Comparison of ENCODE assay signal across 10 cellular contexts in genomic region chr4:108170729-108171540, GRCh38. TPM values are rescaled to one million over a fixed set of nuclear protein-coding genes. Genes with fewer than 3 reads are reported as not detected.
DNase-seq lines count a peak whose midpoint lies in the region; ATAC-seq and TF ChIP-seq lines count a peak whose summit lies in the region.
"Had no signal": no experiment of that assay in that cellular context is flagged by ENCODE, and none has a peak within 500 bp of the region (broad histone marks: within the 10 kb centered on the region; RNA-seq: fewer than 3 reads in every experiment).

No MANE protein-coding gene starts in this region.

- H3K27me3 Mint-ChIP-seq in neural crest cell (ENCODE audit: low read depth), result peaks cover 65% of the 10 kb centered on the region

- H2AFZ ChIP-seq in OCI-LY3 (ENCODE audit: low read depth, low read length), result peak overlapping the region; percentile 26; the same call in 1 of the 2 replicates
- H2AFZ ChIP-seq: parathyroid adenoma had no signal

- peak overlapping the region; percentile 4; the same call in 1 of the 2 replicates for H3K9ac ChIP-seq in OCI-LY3 (ENCODE audit: low read length)
- H3K9ac ChIP-seq: parathyroid adenoma had no signal

- intact Hi-C loops in dorsolateral prefrontal cortex (cut with DNase I), result no loop called here
- intact Hi-C loops in uterus (cut with DNase I; ENCODE audit: low total_unique reads), result no loop called here

- no peak for TF ChIP-seq CTCF in GM13977 (IDR thresholded peaks at IDR 0.05; ENCODE audit: extremely low read depth, insufficient read depth, missing control alignments)
- no peak for TF ChIP-seq CTCF in OCI-LY3 (IDR thresholded peaks at IDR 0.05; ENCODE audit: low read depth, low read length)
- TF ChIP-seq CTCF in dorsolateral prefrontal cortex (IDR thresholded peaks at IDR 0.05 in 54 of 56, conservative IDR thresholded peaks at IDR 0.05 in 2 of 56; ENCODE audit: low read depth in 1 of 56, partially characterized antibody in 56 of 56), result no peak
- TF ChIP-seq CTCF in neural crest cell (conservative IDR thresholded peaks at IDR 0.05), result no peak
- no peak for TF ChIP-seq CTCF in uterus (IDR thresholded peaks at IDR 0.05)

- H3K4me1 ChIP-seq in OCI-LY3 (ENCODE audit: low read length), result peaks cover 39% of the 10 kb centered on the region
- no peaks in the 10 kb centered on the region for H3K4me1 ChIP-seq in uterus
- H3K4me1 ChIP-seq: colonic mucosa, parathyroid adenoma had no signal

- no peak for ATAC-seq in GM21360 (IDR thresholded peaks at IDR 0.05; ENCODE audit: unreplicated experiment)

- H3K27me3 ChIP-seq in OCI-LY3 (ENCODE audit: low read depth, low read length) (peaks cover 34% of the 10 kb centered on the region), dorsolateral prefrontal cortex (peaks cover under 1 to 97% (median 78%) of the 10 kb centered on the region in 45 donors), uterus (peaks cover 14 to 38% of the 10 kb centered on the region in 2 donors)

- H3K79me2 ChIP-seq in OCI-LY3 (ENCODE audit: low read length), result peaks cover 18% of the 10 kb centered on the region
- H3K79me2 ChIP-seq: parathyroid adenoma had no signal

- no peaks in the 10 kb centered on the region for H3K36me3 Mint-ChIP-seq in neural crest cell (ENCODE audit: low read depth)

- TF ChIP-seq POLR2A in uterus (IDR thresholded peaks at IDR 0.05), result no peak

- H3K27ac Mint-ChIP-seq in neural crest cell (ENCODE audit: unreplicated experiment), result peak overlapping the region; percentile 86

- no peaks in the 10 kb centered on the region for H3K9me3 Mint-ChIP-seq in neural crest cell

- peaks cover 56% of the 10 kb centered on the region for H3K4me1 Mint-ChIP-seq in neural crest cell

- no peaks in the 10 kb centered on the region for H3K9me3 ChIP-seq in OCI-LY3 (ENCODE audit: insufficient read depth, low read length)
- no peaks in the 10 kb centered on the region for H3K9me3 ChIP-seq in uterus
- H3K9me3 ChIP-seq: colonic mucosa had no signal

- in situ Hi-C loops in GM13977 (cut with MboI; ENCODE audit: low pct_unique_long_range_greater_than_20kb, low sequenced_read_pairs, unreplicated experiment), result no loop called here

- H3K4me3 ChIP-seq in OCI-LY3 (ENCODE audit: low read length), result peak overlapping the region; percentile 85
- peak overlapping the region in 37 of 59 donors; percentile 1 to 77 (median 60) for H3K4me3 ChIP-seq in dorsolateral prefrontal cortex
- no peak overlapping the region for H3K4me3 ChIP-seq in uterus
- H3K4me3 ChIP-seq: colonic mucosa had no signal

- H3K36me3 ChIP-seq in OCI-LY3 (replicated peaks; ENCODE audit: low read depth, low read length) (no peaks in the 10 kb centered on the region), uterus (no peaks in the 10 kb centered on the region)
- H3K36me3 ChIP-seq: colonic mucosa had no signal

- peak overlapping the region; percentile 95 for H3K4me3 Mint-ChIP-seq in neural crest cell

- H4K20me1 ChIP-seq in OCI-LY3 (ENCODE audit: insufficient read depth, low read length), result no peaks in the 10 kb centered on the region

- H3K4me2 ChIP-seq in OCI-LY3 (ENCODE audit: low read length), result peak overlapping the region; percentile 81

- DNase-seq in GM13977 (ENCODE audit: low spot score) (peak; percentile 36), dorsolateral prefrontal cortex (no peak), neural crest cell (ENCODE audit: low read depth, low spot score) (no peak), uterus (no peak), NCI-H748 (lab: John Stamatoyannopoulos, UW; ENCODE audit: unreplicated experiment) (no peak)
- DNase-seq: colonic mucosa, NCI-H1048 had no signal

- no peak overlapping the region for H3K27ac ChIP-seq in OCI-LY3 (ENCODE audit: low read length)
- peak overlapping the region in 38 of 59 donors; percentile 13 to 91 (median 78) for H3K27ac ChIP-seq in dorsolateral prefrontal cortex
- no peak overlapping the region for H3K27ac ChIP-seq in uterus
- H3K27ac ChIP-seq: colonic mucosa, parathyroid adenoma had no signal

RNA-seq across cellular contexts. Expression of gene LEF1, which starts 2.2 kb away (rescaled TPM):
- 10 to 100 TPM in 64 of 120 experiments, 1 to 10 TPM in 56; 3.3 to 28.2 (median 10.4) TPM for total RNA-seq in dorsolateral prefrontal cortex
- total RNA-seq in neural crest cell, result 55.0 and 62.1 TPM in 2 replicates
- 10 to 100 TPM; 27.4 to 49.7 (median 43.7) TPM for total RNA-seq in uterus

Comparison
In these comparisons a context has a peak if more than half of its experiments do, and no peak if none do; other contexts are left out.
1. H3K27ac ChIP-seq: peak in dorsolateral prefrontal cortex (38 of 59); none in OCI-LY3 (single experiment) and uterus (0 of 2).
2. H3K4me3 ChIP-seq: peak in OCI-LY3 (single experiment) and dorsolateral prefrontal cortex (37 of 59); none in uterus (0 of 2).